In the genomic region with DNA sequence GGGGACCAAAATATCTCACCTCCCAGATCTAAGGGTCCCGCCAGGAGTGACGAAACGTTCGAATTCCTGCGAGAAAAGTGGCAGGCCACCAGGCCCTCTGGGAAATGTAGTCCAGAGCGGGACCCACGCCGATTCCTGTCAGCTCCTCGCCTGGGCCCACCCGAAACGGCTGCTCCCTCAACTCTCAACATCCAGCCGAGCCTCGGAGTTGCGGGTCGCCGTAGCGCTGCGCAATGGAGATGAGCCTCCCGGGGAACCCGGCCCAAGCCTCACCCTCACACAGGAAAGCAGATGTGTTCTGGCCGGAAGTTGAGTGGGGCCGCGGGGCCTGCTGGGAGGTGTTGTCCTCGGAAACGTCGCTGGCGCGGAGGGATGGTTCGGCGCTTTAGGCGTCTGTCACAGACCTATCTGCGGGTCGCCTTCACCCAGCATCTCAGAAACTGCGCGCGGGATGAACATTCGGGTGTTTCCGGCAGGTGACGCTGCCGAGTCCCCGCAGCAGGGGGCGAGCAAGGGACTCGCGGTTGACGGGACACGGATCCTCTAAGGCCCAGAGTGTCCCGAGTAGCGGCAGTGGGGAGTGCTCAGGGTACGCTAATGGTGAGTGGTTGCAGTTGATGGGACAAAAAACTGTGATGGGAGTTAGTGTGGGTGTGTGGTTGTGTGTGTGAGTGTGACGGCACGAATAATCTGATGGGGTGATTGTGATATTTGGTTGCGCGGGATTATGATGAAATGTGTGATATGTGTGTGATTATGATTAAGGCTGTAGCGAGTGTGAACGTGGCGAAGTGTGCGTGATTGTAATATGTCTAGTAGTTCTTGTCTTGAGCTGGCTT, we compare ENCODE assay signal across 8 cellular contexts. TPM values are rescaled to one million over a fixed set of nuclear protein-coding genes. Genes with fewer than 3 reads are reported as not detected.
DNase-seq lines count a peak whose midpoint lies in the region; ATAC-seq and TF ChIP-seq lines count a peak whose summit lies in the region.

ZNF568 (plus strand) TSS at position 341 of the 839 bp plus-strand sequence. CDS start 6,439 bp downstream, outside the sequence.
ZNF829 (minus strand) TSS at position 300 of the 839 bp plus-strand sequence. CDS start 1,124 bp downstream, outside the sequence.

- peak within 1 kb of the TSS; percentile 81 for H3K4me2 ChIP-seq in skeletal muscle satellite cell (ENCODE audit: low read length)

- H3K36me3 ChIP-seq in WERI-Rb-1 (peaks cover 47% of the 10 kb centered on the region), breast epithelium (peaks cover 9% of the 10 kb centered on the region), skeletal muscle satellite cell (ENCODE audit: insufficient read depth, low read length) (peaks cover 44% of the 10 kb centered on the region)

- TF ChIP-seq POLR2A in breast epithelium (IDR thresholded peaks at IDR 0.05), result no peak

- intact Hi-C loops in breast epithelium (cut with DNase I; ENCODE audit: low total_unique reads), result no loop called here

- H3K4me3 ChIP-seq in WERI-Rb-1 (ENCODE audit: low read depth, low read length), result peak within 1 kb of the TSS; percentile 84
- H3K4me3 ChIP-seq in breast epithelium, result peak within 1 kb of the TSS; percentile 65 to 77 (median 73)
- peak within 1 kb of the TSS; percentile 65 for H3K4me3 ChIP-seq in iPS-18c (ENCODE audit: insufficient read depth, low read depth, low read length)
- H3K4me3 ChIP-seq in skeletal muscle satellite cell (ENCODE audit: low read length), result peak within 1 kb of the TSS; percentile 93

- H3K9ac ChIP-seq in skeletal muscle satellite cell (ENCODE audit: low read depth, low read length), result peak within 1 kb of the TSS; percentile 98

- peak; percentile 78 for DNase-seq in GM10266 (ENCODE audit: extremely low spot score)
- DNase-seq in NCI-H146 treated with DMSO at 0.1 percent for 48 hours (lab: John Stamatoyannopoulos, UW; ENCODE audit: unreplicated experiment), result peak; percentile 65
- DNase-seq in WERI-Rb-1, result peak; percentile 97
- peak; percentile 86 to 88 for DNase-seq in breast epithelium (ENCODE audit: low spot score in 2 of 2)
- no peak for DNase-seq in KBM-7

- H3K27ac ChIP-seq in WERI-Rb-1, result peak within 1 kb of the TSS; percentile 97
- H3K27ac ChIP-seq in breast epithelium, result peak within 1 kb of the TSS; percentile 94 to 97

- TF ChIP-seq CTCF in GM10266 (IDR thresholded peaks at IDR 0.05; ENCODE audit: control insufficient read depth, insufficient read depth, low read depth, missing control alignments) (peak; percentile 65), WERI-Rb-1 (IDR thresholded peaks at IDR 0.05; ENCODE audit: low read depth, low read length) (peak; percentile 85), breast epithelium (IDR thresholded peaks at IDR 0.05) (peak in 2 of 3 donors; percentile 47)

- peaks cover 0 to 5% of the 10 kb centered on the region in 2 donors for H3K4me1 ChIP-seq in breast epithelium
- peaks cover 4% of the 10 kb centered on the region for H3K4me1 ChIP-seq in skeletal muscle satellite cell (ENCODE audit: control insufficient read depth, insufficient read depth, low read length)

- no peaks in the 10 kb centered on the region for H3K9me3 ChIP-seq in WERI-Rb-1 (ENCODE audit: severe bottlenecking)
- peaks cover 13 to 20% of the 10 kb centered on the region in 2 donors for H3K9me3 ChIP-seq in breast epithelium
- no peaks in the 10 kb centered on the region for H3K9me3 ChIP-seq in iPS-18c (ENCODE audit: control insufficient read depth, insufficient read depth, low read length)
- no peaks in the 10 kb centered on the region for H3K9me3 ChIP-seq in skeletal muscle satellite cell (replicated peaks; ENCODE audit: low read length)

- in situ Hi-C loops in KBM-7 (cut with MboI; ENCODE audit: low pct_unique_long_range_greater_than_20kb, low sequenced_read_pairs), result no loop called here

- ATAC-seq in HG02610 (IDR thresholded peaks at IDR 0.05; ENCODE audit: unreplicated experiment), result peak; percentile 88

- H3K27me3 ChIP-seq in WERI-Rb-1 (ENCODE audit: insufficient read depth, low read depth, severe bottlenecking) (no peaks in the 10 kb centered on the region), breast epithelium (no peaks in the 10 kb centered on the region), skeletal muscle satellite cell (ENCODE audit: control insufficient read depth, insufficient read depth, low read length) (no peaks in the 10 kb centered on the region)

RNA-seq across cellular contexts. Expression of gene ZNF568, which starts in this region (rescaled TPM):
- total RNA-seq in breast epithelium, result 10 to 100 TPM in 1 of 3 donors, 1 to 10 TPM in 2; 8.5 to 17.9 (median 9.8) TPM
- total RNA-seq in skeletal muscle satellite cell (2012; rRNA removed), result 5.9 and 6.3 TPM in 2 replicates

RNA-seq across cellular contexts. Expression of gene ZNF829, which starts in this region (rescaled TPM):
- total RNA-seq in breast epithelium, result 1 to 10 TPM; 3.2 to 8.9 (median 4.3) TPM
- 3.3 and 3.8 TPM in 2 replicates for total RNA-seq in skeletal muscle satellite cell (2012; rRNA removed)
